ENCODE assay signal across 1 cellular context in genomic region chr15:70855764-70856163, GRCh38.
TF ChIP-seq lines count a peak whose summit lies in the region.

No MANE protein-coding gene starts in this region.

TF ChIP-seq in IMR-90, 13 proteins besides CTCF, POLR2A, EP300 and RAD21:
- no peak for TF ChIP-seq RCOR1 (IDR thresholded peaks at IDR 0.05; ENCODE audit: insufficient replicate concordance, low read length)
- no peak for TF ChIP-seq RFX5 (IDR thresholded peaks at IDR 0.05; ENCODE audit: low read depth, low read length)
- TF ChIP-seq ELK1 (IDR thresholded peaks at IDR 0.05; ENCODE audit: borderline replicate concordance, low read depth, low read length): no peak
- TF ChIP-seq FOS (IDR thresholded peaks at IDR 0.05; ENCODE audit: low read depth, low read length): no peak
- TF ChIP-seq USF2 (IDR thresholded peaks at IDR 0.05; ENCODE audit: low read depth, low read length): no peak
- no peak for TF ChIP-seq MXI1 (IDR thresholded peaks at IDR 0.05; ENCODE audit: borderline replicate concordance, low read depth, low read length)
- no peak for TF ChIP-seq NFE2L2 (IDR thresholded peaks at IDR 0.05; ENCODE audit: low read depth, low read length)
- TF ChIP-seq MAFK (IDR thresholded peaks at IDR 0.05; ENCODE audit: low read depth, low read length): no peak
- no peak for TF ChIP-seq CHD1 (IDR thresholded peaks at IDR 0.05; ENCODE audit: low read depth, low read length)
- no peak for TF ChIP-seq MAZ (IDR thresholded peaks at IDR 0.05; ENCODE audit: borderline replicate concordance, low read depth, low read length)
- TF ChIP-seq SMC3 (IDR thresholded peaks at IDR 0.05; ENCODE audit: low read depth, low read length): no peak
- TF ChIP-seq CEBPB (IDR thresholded peaks at IDR 0.05; ENCODE audit: low read depth, low read length): no peak
- no peak for TF ChIP-seq BHLHE40 (IDR thresholded peaks at IDR 0.05; ENCODE audit: low read depth, low read length)
